1 cellular context compared by ENCODE assay signal in the genomic region with DNA sequence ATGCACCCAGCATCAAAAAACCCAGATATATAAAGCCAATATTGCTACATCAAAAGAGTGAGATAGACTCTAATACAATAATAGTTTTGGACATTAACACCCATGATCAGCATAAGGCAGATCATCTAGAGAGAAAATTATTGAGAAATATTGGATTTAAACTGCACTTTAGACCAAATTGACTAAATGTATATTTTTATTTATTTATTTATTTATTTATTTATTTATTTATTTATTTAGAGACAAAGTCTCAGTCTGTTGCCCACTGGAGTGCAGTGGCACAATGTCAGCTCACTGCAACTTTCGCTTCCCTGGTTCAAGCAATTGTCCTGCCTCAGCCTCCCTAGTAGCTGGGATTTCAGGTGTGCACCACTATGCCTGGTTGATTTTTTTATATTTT.
TF ChIP-seq lines count a peak whose summit lies in the region.

No MANE protein-coding gene starts in this region.

TF ChIP-seq in HEK293, 187 proteins besides CTCF, POLR2A, EP300 and RAD21 (continued from another document and continues in another):
- TF ChIP-seq, protein P1, sequence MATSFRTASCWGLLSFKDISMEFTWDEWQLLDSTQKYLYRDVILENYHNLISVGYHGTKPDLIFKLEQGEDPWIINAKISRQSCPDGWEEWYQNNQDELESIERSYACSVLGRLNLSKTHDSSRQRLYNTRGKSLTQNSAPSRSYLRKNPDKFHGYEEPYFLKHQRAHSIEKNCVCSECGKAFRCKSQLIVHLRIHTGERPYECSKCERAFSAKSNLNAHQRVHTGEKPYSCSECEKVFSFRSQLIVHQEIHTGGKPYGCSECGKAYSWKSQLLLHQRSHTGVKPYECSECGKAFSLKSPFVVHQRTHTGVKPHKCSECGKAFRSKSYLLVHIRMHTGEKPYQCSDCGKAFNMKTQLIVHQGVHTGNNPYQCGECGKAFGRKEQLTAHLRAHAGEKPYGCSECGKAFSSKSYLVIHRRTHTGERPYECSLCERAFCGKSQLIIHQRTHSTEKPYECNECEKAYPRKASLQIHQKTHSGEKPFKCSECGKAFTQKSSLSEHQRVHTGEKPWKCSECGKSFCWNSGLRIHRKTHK (tag by site-specific recombination; IDR thresholded peaks at IDR 0.05) = no peak
- TF ChIP-seq, protein P2, sequence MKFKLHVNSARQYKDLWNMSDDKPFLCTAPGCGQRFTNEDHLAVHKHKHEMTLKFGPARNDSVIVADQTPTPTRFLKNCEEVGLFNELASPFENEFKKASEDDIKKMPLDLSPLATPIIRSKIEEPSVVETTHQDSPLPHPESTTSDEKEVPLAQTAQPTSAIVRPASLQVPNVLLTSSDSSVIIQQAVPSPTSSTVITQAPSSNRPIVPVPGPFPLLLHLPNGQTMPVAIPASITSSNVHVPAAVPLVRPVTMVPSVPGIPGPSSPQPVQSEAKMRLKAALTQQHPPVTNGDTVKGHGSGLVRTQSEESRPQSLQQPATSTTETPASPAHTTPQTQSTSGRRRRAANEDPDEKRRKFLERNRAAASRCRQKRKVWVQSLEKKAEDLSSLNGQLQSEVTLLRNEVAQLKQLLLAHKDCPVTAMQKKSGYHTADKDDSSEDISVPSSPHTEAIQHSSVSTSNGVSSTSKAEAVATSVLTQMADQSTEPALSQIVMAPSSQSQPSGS (tag by site-specific recombination; IDR thresholded peaks at IDR 0.05; ENCODE audit: low read depth) = no peak
- TF ChIP-seq ZNF341 (tag by site-specific recombination; IDR thresholded peaks at IDR 0.05; ENCODE audit: low read depth) (no peak), ZBTB21 (tag by site-specific recombination; IDR thresholded peaks at IDR 0.05) (no peak), ZNF660 (tag by site-specific recombination; IDR thresholded peaks at IDR 0.05) (no peak), ZEB2 (tag by site-specific recombination; IDR thresholded peaks at IDR 0.05) (no peak), ZNF211 (tag by site-specific recombination; IDR thresholded peaks at IDR 0.05; ENCODE audit: low read depth) (no peak), ZNF404 (tag by site-specific recombination; IDR thresholded peaks at IDR 0.05) (no peak), ZNF121 (tag by site-specific recombination; IDR thresholded peaks at IDR 0.05) (no peak), ZFP69B (tag by site-specific recombination; IDR thresholded peaks at IDR 0.05) (no peak), ZNF10 (tag by site-specific recombination; IDR thresholded peaks at IDR 0.05) (no peak), KLF10 (tag by site-specific recombination; IDR thresholded peaks at IDR 0.05) (no peak), ZNF521 (tag by site-specific recombination; IDR thresholded peaks at IDR 0.05) (no peak), ZNF596 (tag by site-specific recombination; IDR thresholded peaks at IDR 0.05) (no peak), GFI1B (tag by site-specific recombination; IDR thresholded peaks at IDR 0.05) (no peak), ZSCAN30 (tag by site-specific recombination; IDR thresholded peaks at IDR 0.05) (no peak), ZNF169 (tag by site-specific recombination; IDR thresholded peaks at IDR 0.05) (no peak), ZNF202 (tag by site-specific recombination; IDR thresholded peaks at IDR 0.05; ENCODE audit: borderline replicate concordance) (0 out of 2 replicates have a peak, but pooled peaks have one; percentile 38), ZNF433 (tag by site-specific recombination; IDR thresholded peaks at IDR 0.05; ENCODE audit: low read depth) (peak; percentile 73; the same call in 1 of the 2 replicates), ZNF785 (tag by site-specific recombination; IDR thresholded peaks at IDR 0.05) (no peak), ZNF266 (tag by site-specific recombination; IDR thresholded peaks at IDR 0.05; ENCODE audit: low read depth) (peak; percentile 62; the same call in 1 of the 2 replicates), ZSCAN23 (tag by site-specific recombination; IDR thresholded peaks at IDR 0.05) (no peak), GLI4 (tag by site-specific recombination; IDR thresholded peaks at IDR 0.05) (no peak), ZNF223 (tag by site-specific recombination; IDR thresholded peaks at IDR 0.05) (no peak), ZNF394 (tag by site-specific recombination; IDR thresholded peaks at IDR 0.05; ENCODE audit: borderline replicate concordance) (peak; percentile 78; the same call in 1 of the 2 replicates), ZNF138 (tag by site-specific recombination; IDR thresholded peaks at IDR 0.05; ENCODE audit: borderline replicate concordance) (no peak), ZNF791 (tag by site-specific recombination; IDR thresholded peaks at IDR 0.05) (no peak), FEZF1 (tag by site-specific recombination; IDR thresholded peaks at IDR 0.05) (no peak), ZNF555 (tag by site-specific recombination; conservative IDR thresholded peaks at IDR 0.05) (peak; percentile 74), ZXDB (tag by site-specific recombination; IDR thresholded peaks at IDR 0.05) (peak; percentile 38; the same call in 1 of the 2 replicates), ZNF843 (tag by site-specific recombination; IDR thresholded peaks at IDR 0.05) (no peak), ZNF24 (tag by site-specific recombination; IDR thresholded peaks at IDR 0.05) (no peak), ZNF16 (tag by site-specific recombination; IDR thresholded peaks at IDR 0.05; ENCODE audit: low read depth) (no peak), ZNF670 (tag by site-specific recombination; IDR thresholded peaks at IDR 0.05; ENCODE audit: low read depth) (no peak), OSR2 (tag by site-specific recombination; IDR thresholded peaks at IDR 0.05) (no peak), ZNF549 (tag by site-specific recombination; IDR thresholded peaks at IDR 0.05) (no peak)
- TF ChIP-seq, protein P3, sequence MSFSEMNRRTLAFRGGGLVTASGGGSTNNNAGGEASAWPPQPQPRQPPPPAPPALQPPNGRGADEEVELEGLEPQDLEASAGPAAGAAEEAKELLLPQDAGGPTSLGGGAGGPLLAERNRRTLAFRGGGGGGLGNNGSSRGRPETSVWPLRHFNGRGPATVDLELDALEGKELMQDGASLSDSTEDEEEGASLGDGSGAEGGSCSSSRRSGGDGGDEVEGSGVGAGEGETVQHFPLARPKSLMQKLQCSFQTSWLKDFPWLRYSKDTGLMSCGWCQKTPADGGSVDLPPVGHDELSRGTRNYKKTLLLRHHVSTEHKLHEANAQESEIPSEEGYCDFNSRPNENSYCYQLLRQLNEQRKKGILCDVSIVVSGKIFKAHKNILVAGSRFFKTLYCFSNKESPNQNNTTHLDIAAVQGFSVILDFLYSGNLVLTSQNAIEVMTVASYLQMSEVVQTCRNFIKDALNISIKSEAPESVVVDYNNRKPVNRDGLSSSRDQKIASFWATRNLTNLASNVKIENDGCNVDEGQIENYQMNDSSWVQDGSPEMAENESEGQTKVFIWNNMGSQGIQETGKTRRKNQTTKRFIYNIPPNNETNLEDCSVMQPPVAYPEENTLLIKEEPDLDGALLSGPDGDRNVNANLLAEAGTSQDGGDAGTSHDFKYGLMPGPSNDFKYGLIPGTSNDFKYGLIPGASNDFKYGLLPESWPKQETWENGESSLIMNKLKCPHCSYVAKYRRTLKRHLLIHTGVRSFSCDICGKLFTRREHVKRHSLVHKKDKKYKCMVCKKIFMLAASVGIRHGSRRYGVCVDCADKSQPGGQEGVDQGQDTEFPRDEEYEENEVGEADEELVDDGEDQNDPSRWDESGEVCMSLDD (tag by site-specific recombination; IDR thresholded peaks at IDR 0.05) = no peak
- TF ChIP-seq, protein P4, sequence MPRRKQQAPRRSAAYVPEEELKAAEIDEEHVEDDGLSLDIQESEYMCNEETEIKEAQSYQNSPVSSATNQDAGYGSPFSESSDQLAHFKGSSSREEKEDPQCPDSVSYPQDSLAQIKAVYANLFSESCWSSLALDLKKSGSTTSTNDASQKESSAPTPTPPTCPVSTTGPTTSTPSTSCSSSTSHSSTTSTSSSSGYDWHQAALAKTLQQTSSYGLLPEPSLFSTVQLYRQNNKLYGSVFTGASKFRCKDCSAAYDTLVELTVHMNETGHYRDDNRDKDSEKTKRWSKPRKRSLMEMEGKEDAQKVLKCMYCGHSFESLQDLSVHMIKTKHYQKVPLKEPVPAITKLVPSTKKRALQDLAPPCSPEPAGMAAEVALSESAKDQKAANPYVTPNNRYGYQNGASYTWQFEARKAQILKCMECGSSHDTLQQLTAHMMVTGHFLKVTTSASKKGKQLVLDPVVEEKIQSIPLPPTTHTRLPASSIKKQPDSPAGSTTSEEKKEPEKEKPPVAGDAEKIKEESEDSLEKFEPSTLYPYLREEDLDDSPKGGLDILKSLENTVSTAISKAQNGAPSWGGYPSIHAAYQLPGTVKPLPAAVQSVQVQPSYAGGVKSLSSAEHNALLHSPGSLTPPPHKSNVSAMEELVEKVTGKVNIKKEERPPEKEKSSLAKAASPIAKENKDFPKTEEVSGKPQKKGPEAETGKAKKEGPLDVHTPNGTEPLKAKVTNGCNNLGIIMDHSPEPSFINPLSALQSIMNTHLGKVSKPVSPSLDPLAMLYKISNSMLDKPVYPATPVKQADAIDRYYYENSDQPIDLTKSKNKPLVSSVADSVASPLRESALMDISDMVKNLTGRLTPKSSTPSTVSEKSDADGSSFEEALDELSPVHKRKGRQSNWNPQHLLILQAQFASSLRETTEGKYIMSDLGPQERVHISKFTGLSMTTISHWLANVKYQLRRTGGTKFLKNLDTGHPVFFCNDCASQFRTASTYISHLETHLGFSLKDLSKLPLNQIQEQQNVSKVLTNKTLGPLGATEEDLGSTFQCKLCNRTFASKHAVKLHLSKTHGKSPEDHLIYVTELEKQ (tag by site-specific recombination; IDR thresholded peaks at IDR 0.05; ENCODE audit: borderline replicate concordance) = no peak
- TF ChIP-seq, protein P5, sequence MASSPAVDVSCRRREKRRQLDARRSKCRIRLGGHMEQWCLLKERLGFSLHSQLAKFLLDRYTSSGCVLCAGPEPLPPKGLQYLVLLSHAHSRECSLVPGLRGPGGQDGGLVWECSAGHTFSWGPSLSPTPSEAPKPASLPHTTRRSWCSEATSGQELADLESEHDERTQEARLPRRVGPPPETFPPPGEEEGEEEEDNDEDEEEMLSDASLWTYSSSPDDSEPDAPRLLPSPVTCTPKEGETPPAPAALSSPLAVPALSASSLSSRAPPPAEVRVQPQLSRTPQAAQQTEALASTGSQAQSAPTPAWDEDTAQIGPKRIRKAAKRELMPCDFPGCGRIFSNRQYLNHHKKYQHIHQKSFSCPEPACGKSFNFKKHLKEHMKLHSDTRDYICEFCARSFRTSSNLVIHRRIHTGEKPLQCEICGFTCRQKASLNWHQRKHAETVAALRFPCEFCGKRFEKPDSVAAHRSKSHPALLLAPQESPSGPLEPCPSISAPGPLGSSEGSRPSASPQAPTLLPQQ (tag by site-specific recombination; IDR thresholded peaks at IDR 0.05) = no peak
- TF ChIP-seq, protein P6, sequence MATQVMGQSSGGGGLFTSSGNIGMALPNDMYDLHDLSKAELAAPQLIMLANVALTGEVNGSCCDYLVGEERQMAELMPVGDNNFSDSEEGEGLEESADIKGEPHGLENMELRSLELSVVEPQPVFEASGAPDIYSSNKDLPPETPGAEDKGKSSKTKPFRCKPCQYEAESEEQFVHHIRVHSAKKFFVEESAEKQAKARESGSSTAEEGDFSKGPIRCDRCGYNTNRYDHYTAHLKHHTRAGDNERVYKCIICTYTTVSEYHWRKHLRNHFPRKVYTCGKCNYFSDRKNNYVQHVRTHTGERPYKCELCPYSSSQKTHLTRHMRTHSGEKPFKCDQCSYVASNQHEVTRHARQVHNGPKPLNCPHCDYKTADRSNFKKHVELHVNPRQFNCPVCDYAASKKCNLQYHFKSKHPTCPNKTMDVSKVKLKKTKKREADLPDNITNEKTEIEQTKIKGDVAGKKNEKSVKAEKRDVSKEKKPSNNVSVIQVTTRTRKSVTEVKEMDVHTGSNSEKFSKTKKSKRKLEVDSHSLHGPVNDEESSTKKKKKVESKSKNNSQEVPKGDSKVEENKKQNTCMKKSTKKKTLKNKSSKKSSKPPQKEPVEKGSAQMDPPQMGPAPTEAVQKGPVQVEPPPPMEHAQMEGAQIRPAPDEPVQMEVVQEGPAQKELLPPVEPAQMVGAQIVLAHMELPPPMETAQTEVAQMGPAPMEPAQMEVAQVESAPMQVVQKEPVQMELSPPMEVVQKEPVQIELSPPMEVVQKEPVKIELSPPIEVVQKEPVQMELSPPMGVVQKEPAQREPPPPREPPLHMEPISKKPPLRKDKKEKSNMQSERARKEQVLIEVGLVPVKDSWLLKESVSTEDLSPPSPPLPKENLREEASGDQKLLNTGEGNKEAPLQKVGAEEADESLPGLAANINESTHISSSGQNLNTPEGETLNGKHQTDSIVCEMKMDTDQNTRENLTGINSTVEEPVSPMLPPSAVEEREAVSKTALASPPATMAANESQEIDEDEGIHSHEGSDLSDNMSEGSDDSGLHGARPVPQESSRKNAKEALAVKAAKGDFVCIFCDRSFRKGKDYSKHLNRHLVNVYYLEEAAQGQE (tag by site-specific recombination; IDR thresholded peaks at IDR 0.05) = 0 out of 2 replicates have a peak, but pooled peaks have one; percentile 40
- TF ChIP-seq, protein P7, sequence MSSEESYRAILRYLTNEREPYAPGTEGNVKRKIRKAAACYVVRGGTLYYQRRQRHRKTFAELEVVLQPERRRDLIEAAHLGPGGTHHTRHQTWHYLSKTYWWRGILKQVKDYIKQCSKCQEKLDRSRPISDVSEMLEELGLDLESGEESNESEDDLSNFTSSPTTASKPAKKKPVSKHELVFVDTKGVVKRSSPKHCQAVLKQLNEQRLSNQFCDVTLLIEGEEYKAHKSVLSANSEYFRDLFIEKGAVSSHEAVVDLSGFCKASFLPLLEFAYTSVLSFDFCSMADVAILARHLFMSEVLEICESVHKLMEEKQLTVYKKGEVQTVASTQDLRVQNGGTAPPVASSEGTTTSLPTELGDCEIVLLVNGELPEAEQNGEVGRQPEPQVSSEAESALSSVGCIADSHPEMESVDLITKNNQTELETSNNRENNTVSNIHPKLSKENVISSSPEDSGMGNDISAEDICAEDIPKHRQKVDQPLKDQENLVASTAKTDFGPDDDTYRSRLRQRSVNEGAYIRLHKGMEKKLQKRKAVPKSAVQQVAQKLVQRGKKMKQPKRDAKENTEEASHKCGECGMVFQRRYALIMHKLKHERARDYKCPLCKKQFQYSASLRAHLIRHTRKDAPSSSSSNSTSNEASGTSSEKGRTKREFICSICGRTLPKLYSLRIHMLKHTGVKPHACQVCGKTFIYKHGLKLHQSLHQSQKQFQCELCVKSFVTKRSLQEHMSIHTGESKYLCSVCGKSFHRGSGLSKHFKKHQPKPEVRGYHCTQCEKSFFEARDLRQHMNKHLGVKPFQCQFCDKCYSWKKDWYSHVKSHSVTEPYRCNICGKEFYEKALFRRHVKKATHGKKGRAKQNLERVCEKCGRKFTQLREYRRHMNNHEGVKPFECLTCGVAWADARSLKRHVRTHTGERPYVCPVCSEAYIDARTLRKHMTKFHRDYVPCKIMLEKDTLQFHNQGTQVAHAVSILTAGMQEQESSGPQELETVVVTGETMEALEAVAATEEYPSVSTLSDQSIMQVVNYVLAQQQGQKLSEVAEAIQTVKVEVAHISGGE (tag by site-specific recombination; conservative IDR thresholded peaks at IDR 0.05; ENCODE audit: low read depth) = peak; percentile 69
- TF ChIP-seq, protein P8, sequence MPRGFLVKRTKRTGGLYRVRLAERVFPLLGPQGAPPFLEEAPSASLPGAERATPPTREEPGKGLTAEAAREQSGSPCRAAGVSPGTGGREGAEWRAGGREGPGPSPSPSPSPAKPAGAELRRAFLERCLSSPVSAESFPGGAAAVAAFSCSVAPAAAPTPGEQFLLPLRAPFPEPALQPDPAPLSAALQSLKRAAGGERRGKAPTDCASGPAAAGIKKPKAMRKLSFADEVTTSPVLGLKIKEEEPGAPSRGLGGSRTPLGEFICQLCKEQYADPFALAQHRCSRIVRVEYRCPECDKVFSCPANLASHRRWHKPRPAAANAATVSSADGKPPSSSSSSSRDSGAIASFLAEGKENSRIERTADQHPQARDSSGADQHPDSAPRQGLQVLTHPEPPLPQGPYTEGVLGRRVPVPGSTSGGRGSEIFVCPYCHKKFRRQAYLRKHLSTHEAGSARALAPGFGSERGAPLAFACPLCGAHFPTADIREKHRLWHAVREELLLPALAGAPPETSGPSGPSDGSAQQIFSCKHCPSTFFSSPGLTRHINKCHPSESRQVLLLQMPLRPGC (tag by site-specific recombination; IDR thresholded peaks at IDR 0.05) = no peak
